In the genomic region with DNA sequence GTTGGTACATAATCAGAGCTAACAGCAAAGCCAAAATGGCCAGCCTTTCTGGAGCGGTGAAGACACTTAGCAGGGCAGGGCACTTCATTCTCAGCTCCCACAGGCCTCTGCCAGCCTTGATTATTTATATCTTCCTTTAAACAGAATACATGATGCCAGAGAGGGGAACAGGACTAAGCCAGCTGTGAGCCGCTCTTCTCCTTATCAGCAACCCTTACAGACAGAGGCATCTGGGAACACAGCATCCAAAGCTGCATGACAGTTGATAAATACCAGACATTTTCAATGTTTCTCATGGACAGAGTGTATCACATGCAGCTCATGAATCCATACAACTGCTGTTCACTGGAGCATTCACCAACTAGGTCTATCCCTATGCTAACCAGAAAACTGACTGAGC, we compare ENCODE assay signal across 28 cellular contexts. TPM values are rescaled to one million over a fixed set of nuclear protein-coding genes. Genes with fewer than 3 reads are reported as not detected.
DNase-seq lines count a peak whose midpoint lies in the region; ATAC-seq and TF ChIP-seq lines count a peak whose summit lies in the region.
"Had no signal": no experiment of that assay in that cellular context is flagged by ENCODE, and none has a peak within 500 bp of the region (broad histone marks: within the 10 kb centered on the region; RNA-seq: fewer than 3 reads in every experiment).

No MANE protein-coding gene starts in this region.

- no peaks in the 10 kb centered on the region for H3K9me2 ChIP-seq in SK-N-SH

- H3K4me1 Mint-ChIP-seq in type B pancreatic cell (ENCODE audit: unreplicated experiment): no peaks in the 10 kb centered on the region
- no peaks in the 10 kb centered on the region for H3K4me1 Mint-ChIP-seq in activated CD8-positive, alpha-beta T cell treated with anti-CD3 and anti-CD28 coated beads, Interleukin-2, amount 10 ng/mL, durations not matched to agents 7 days and 5 days (ENCODE audit: low read depth)
- H3K4me1 Mint-ChIP-seq: CD4-positive, alpha-beta memory T cell; IgD-negative memory B cell; stimulated activated naive B cell treated with anti-CD40 and anti-IgM and Interleukin-4, amounts not matched to agents 10 μg/mL and 1 μg/mL and 100 μg/mL, for 72 hours had no signal

- no peak overlapping the region for H3K9ac ChIP-seq in SK-N-SH
- no peak overlapping the region for H3K9ac ChIP-seq in smooth muscle cell (ENCODE audit: low read depth)
- H3K9ac ChIP-seq: GM23248 had no signal

- peak overlapping the region; percentile 13 to 96; a peak in 3 of 4 replicates for H3K27ac ChIP-seq in SK-N-SH (ENCODE audit: low read depth in 2 of 2, low read length in 1 of 2)
- peak overlapping the region; percentile 7 for H3K27ac ChIP-seq in smooth muscle cell (ENCODE audit: low read depth)
- H3K27ac ChIP-seq: esophagus squamous epithelium, GM23248, pancreas, WERI-Rb-1 had no signal

- H4K20me1 ChIP-seq in SK-N-SH (ENCODE audit: insufficient read depth): no peaks in the 10 kb centered on the region
- H4K20me1 ChIP-seq in smooth muscle cell (ENCODE audit: low read depth): peaks cover 9% of the 10 kb centered on the region

- peak in 1 of 2 experiments; percentile 98; a peak in 2 of 4 replicates for TF ChIP-seq EP300 in SK-N-SH (IDR thresholded peaks at IDR 0.05; ENCODE audit: borderline replicate concordance in 1 of 2, low read depth in 1 of 2, low read length in 1 of 2)

- no peak overlapping the region for H3K27ac Mint-ChIP-seq in type B pancreatic cell
- H3K27ac Mint-ChIP-seq in activated CD8-positive, alpha-beta T cell treated with anti-CD3 and anti-CD28 coated beads, Interleukin-2, amount 10 ng/mL, durations not matched to agents 7 days and 5 days: no peak overlapping the region
- H3K27ac Mint-ChIP-seq: effector memory CD8-positive, alpha-beta T cell; IgD-negative memory B cell; natural killer cell; stimulated activated naive B cell treated with anti-CD40 and anti-IgM and Interleukin-4, amounts not matched to agents 10 μg/mL and 1 μg/mL and 100 μg/mL, for 72 hours; T-helper 1 cell treated with Interleukin-12 subunit alpha and Interleukin-12 subunit beta and Interleukin-4 antibody, amounts not matched to agents 30 μg/mL and 1 μg/mL, for 36 hours had no signal

- TF ChIP-seq CTCF in SK-N-SH (IDR thresholded peaks at IDR 0.05) (no peak), fibroblast of pulmonary artery (IDR thresholded peaks at IDR 0.05; ENCODE audit: low read length, missing control alignments) (no peak), smooth muscle cell (IDR thresholded peaks at IDR 0.05; ENCODE audit: borderline replicate concordance, insufficient read depth, poor library complexity, severe bottlenecking) (no peak), type B pancreatic cell (conservative IDR thresholded peaks at IDR 0.05) (no peak)

- peaks cover 18 to 21% of the 10 kb centered on the region in 2 experiments for H3K36me3 ChIP-seq in SK-N-SH (replicated peaks in 1 of 2; ENCODE audit: control insufficient read depth in 1 of 2, insufficient read depth in 2 of 2, low read length in 1 of 2)
- no peaks in the 10 kb centered on the region for H3K36me3 ChIP-seq in smooth muscle cell (ENCODE audit: low read depth)

- H3K4me3 Mint-ChIP-seq in type B pancreatic cell: no peak overlapping the region
- no peak overlapping the region for H3K4me3 Mint-ChIP-seq in activated CD8-positive, alpha-beta T cell treated with anti-CD3 and anti-CD28 coated beads, Interleukin-2, amount 10 ng/mL, durations not matched to agents 7 days and 5 days
- H3K4me3 Mint-ChIP-seq: CD4-positive, alpha-beta memory T cell; effector memory CD8-positive, alpha-beta T cell; IgD-negative memory B cell; natural killer cell; stimulated activated naive B cell treated with anti-CD40 and anti-IgM and Interleukin-4, amounts not matched to agents 10 μg/mL and 1 μg/mL and 100 μg/mL, for 72 hours; T-helper 1 cell treated with Interleukin-12 subunit alpha and Interleukin-12 subunit beta and Interleukin-4 antibody, amounts not matched to agents 30 μg/mL and 1 μg/mL, for 36 hours had no signal

- H3K79me2 ChIP-seq in SK-N-SH (ENCODE audit: insufficient read depth) (peaks cover 4% of the 10 kb centered on the region; the same call in 1 of the 2 replicates), smooth muscle cell (ENCODE audit: low read depth) (peaks cover 5% of the 10 kb centered on the region)

- no peaks in the 10 kb centered on the region for H3K27me3 Mint-ChIP-seq in type B pancreatic cell
- no peaks in the 10 kb centered on the region for H3K27me3 Mint-ChIP-seq in activated CD8-positive, alpha-beta T cell treated with anti-CD3 and anti-CD28 coated beads, Interleukin-2, amount 10 ng/mL, durations not matched to agents 7 days and 5 days (ENCODE audit: low read depth)
- H3K27me3 Mint-ChIP-seq: CD4-positive, alpha-beta memory T cell; effector memory CD8-positive, alpha-beta T cell; IgD-negative memory B cell; stimulated activated naive B cell treated with anti-CD40 and anti-IgM and Interleukin-4, amounts not matched to agents 10 μg/mL and 1 μg/mL and 100 μg/mL, for 72 hours had no signal

- H3K4me3 ChIP-seq in SK-N-SH (ENCODE audit: low read depth in 2 of 2, low read length in 1 of 2) (no peak overlapping the region), fibroblast of pulmonary artery (replicated peaks; ENCODE audit: low read depth, low read length) (no peak overlapping the region), smooth muscle cell (no peak overlapping the region)
- H3K4me3 ChIP-seq: esophagus squamous epithelium, GM23248, lung, pancreas, sigmoid colon had no signal

- DNase-seq in SK-N-SH (peak; percentile 84), fibroblast of pulmonary artery (ENCODE audit: low read depth) (peak; percentile 7), inferior parietal cortex (ENCODE audit: extremely low spot score) (peak; percentile 21), smooth muscle cell (lab: John Stamatoyannopoulos, UW; ENCODE audit: unreplicated experiment) (no peak), type B pancreatic cell (ENCODE audit: extremely low spot score, unreplicated experiment) (no peak)
- no peak for DNase-seq in activated CD8-positive, alpha-beta T cell treated with anti-CD3 and anti-CD28 coated beads, Interleukin-2, amount 10 ng/mL, durations not matched to agents 7 days and 5 days
- DNase-seq: activated CD4-positive, alpha-beta T cell treated with anti-CD3 and anti-CD28 coated beads, Interleukin-2, amount 50 U/mL, for 1 hour; activated naive CD4-positive, alpha-beta T cell treated with Interleukin-2 at 50 U/mL for 16 hours; CD4-positive, alpha-beta memory T cell; DMS153; effector memory CD8-positive, alpha-beta T cell; esophagus squamous epithelium; GM23248; MM.1S; natural killer cell; NCI-H1436 treated with DMSO at 0.1 percent for 48 hours; NCI-H2171 treated with DMSO at 0.1 percent for 48 hours; NCI-H526 treated with DMSO at 0.1 percent for 48 hours; pancreas; SHP77; sigmoid colon; stimulated activated CD4-positive, alpha-beta T cell treated with anti-CD3 and anti-CD28 coated beads, Interleukin-1b, Interleukin-23, amount 100 ng/mL, for 48 hours; stimulated activated naive B cell treated with anti-CD40 and anti-IgM and Interleukin-4, amounts not matched to agents 10 μg/mL and 1 μg/mL and 100 μg/mL, for 72 hours; WERI-Rb-1 had no signal

- peaks cover 7% of the 10 kb centered on the region for H3F3A ChIP-seq in SK-N-SH (replicated peaks; ENCODE audit: insufficient read depth)
- H3F3A ChIP-seq in smooth muscle cell (ENCODE audit: low read depth): peaks cover 4% of the 10 kb centered on the region

- TF ChIP-seq RAD21 in SK-N-SH (IDR thresholded peaks at IDR 0.05; ENCODE audit: low read length): peak; percentile 40

- CTCF ChIA-PET in SK-N-SH (lab: Yijun Ruan, JAX): interaction anchor here (0.7 to 3.3 kb wide), 12 partner anchors 15 to 996 kb away, joined by 3 to 26 read pairs (median 4); partner anchors contain the start of genes DNAJC11 and NOL9
- CTCF ChIA-PET in activated CD8-positive, alpha-beta T cell treated with anti-CD3 and anti-CD28 coated beads, Interleukin-2, amount 10 ng/mL, durations not matched to agents 7 days and 5 days (lab: Charles Lee): interaction anchor here (1.0 to 1.3 kb wide), 2 partner anchors 26 to 29 kb away, joined by 3 to 5 read pairs; partner anchors contain the start of gene DNAJC11

- H3K4me1 ChIP-seq in SK-N-SH (ENCODE audit: control insufficient read depth in 1 of 2, insufficient read depth in 2 of 2, low read depth in 1 of 2, low read length in 1 of 2) (peaks cover 0 to 27% of the 10 kb centered on the region in 2 experiments; a peak in 2 of 4 replicates), smooth muscle cell (ENCODE audit: low read depth) (no peaks in the 10 kb centered on the region)
- H3K4me1 ChIP-seq: esophagus squamous epithelium, pancreas had no signal

- H3K27me3 ChIP-seq in SK-N-SH (ENCODE audit: insufficient read depth) (no peaks in the 10 kb centered on the region), smooth muscle cell (ENCODE audit: low read depth) (no peaks in the 10 kb centered on the region)
- H3K27me3 ChIP-seq: esophagus squamous epithelium, pancreas, sigmoid colon had no signal

- H3K9me3 ChIP-seq in SK-N-SH: no peaks in the 10 kb centered on the region
- no peaks in the 10 kb centered on the region for H3K9me3 ChIP-seq in smooth muscle cell (replicated peaks; ENCODE audit: low read depth)
- H3K9me3 ChIP-seq: esophagus squamous epithelium, pancreas, sigmoid colon had no signal

- no peak for ATAC-seq in HG03432 (IDR thresholded peaks at IDR 0.05; ENCODE audit: unreplicated experiment)
- no peak for ATAC-seq in activated CD8-positive, alpha-beta T cell treated with anti-CD3 and anti-CD28 coated beads, Interleukin-2, amount 10 ng/mL, durations not matched to agents 7 days and 5 days
- ATAC-seq: effector memory CD8-positive, alpha-beta T cell; natural killer cell; pancreas; stimulated activated naive B cell treated with anti-CD40 and anti-IgM and Interleukin-4, amounts not matched to agents 10 μg/mL and 1 μg/mL and 100 μg/mL, for 72 hours had no signal

- no peak overlapping the region for H3K4me2 ChIP-seq in SK-N-SH
- no peak overlapping the region for H3K4me2 ChIP-seq in smooth muscle cell

- peaks cover 19% of the 10 kb centered on the region for H3K36me3 Mint-ChIP-seq in type B pancreatic cell
- H3K36me3 Mint-ChIP-seq in activated CD8-positive, alpha-beta T cell treated with anti-CD3 and anti-CD28 coated beads, Interleukin-2, amount 10 ng/mL, durations not matched to agents 7 days and 5 days (ENCODE audit: low read depth): peaks cover 16% of the 10 kb centered on the region
- H3K36me3 Mint-ChIP-seq: natural killer cell had no signal

- no peaks in the 10 kb centered on the region for H3K9me3 Mint-ChIP-seq in type B pancreatic cell
- no peaks in the 10 kb centered on the region for H3K9me3 Mint-ChIP-seq in activated CD8-positive, alpha-beta T cell treated with anti-CD3 and anti-CD28 coated beads, Interleukin-2, amount 10 ng/mL, durations not matched to agents 7 days and 5 days (ENCODE audit: insufficient read depth)
- H3K9me3 Mint-ChIP-seq: CD4-positive, alpha-beta memory T cell; effector memory CD8-positive, alpha-beta T cell; IgD-negative memory B cell; natural killer cell; stimulated activated naive B cell treated with anti-CD40 and anti-IgM and Interleukin-4, amounts not matched to agents 10 μg/mL and 1 μg/mL and 100 μg/mL, for 72 hours; T-helper 1 cell treated with Interleukin-12 subunit alpha and Interleukin-12 subunit beta and Interleukin-4 antibody, amounts not matched to agents 30 μg/mL and 1 μg/mL, for 36 hours had no signal

- no peak overlapping the region for H2AFZ ChIP-seq in SK-N-SH (ENCODE audit: low read depth)
- H2AFZ ChIP-seq in smooth muscle cell (ENCODE audit: low read depth): no peak overlapping the region
- H2AFZ ChIP-seq: GM23248 had no signal

- POLR2A ChIA-PET in SK-N-SH (lab: Yijun Ruan, JAX): interaction anchor here (1.1 kb wide), 1 partner anchor 29 kb away, joined by 4 read pairs; the partner anchor contains the start of gene DNAJC11
- POLR2A ChIA-PET in activated CD8-positive, alpha-beta T cell treated with anti-CD3 and anti-CD28 coated beads, Interleukin-2, amount 10 ng/mL, durations not matched to agents 7 days and 5 days (lab: Charles Lee): no interaction called here

- 89% methylated on average over 2 of the region's 2 CpGs for WGBS in SK-N-SH (ENCODE audit: low lambda C conversion rate)
- 29% methylated on average over 2 of the region's 2 CpGs for WGBS in smooth muscle cell (ENCODE audit: low lambda C conversion rate)

RNA-seq across cellular contexts. Expression of gene DNAJC11, which starts 29.1 kb away (rescaled TPM):
- polyA plus RNA-seq in SK-N-SH (2012; rRNA removed): 35.5 and 38.2 TPM in 2 replicates
- 29.5 and 29.9 TPM in 2 replicates for polyA plus RNA-seq in SK-N-SH (2012; cell fraction: cytosol; rRNA removed)
- 71.0 and 76.7 TPM in 2 replicates for polyA plus RNA-seq in SK-N-SH (2012; cell fraction: nucleus; rRNA removed)
- total RNA-seq in smooth muscle cell: 25.5 and 34.2 TPM in 2 replicates
- 35.7 and 41.8 TPM in 2 replicates for polyA plus RNA-seq in smooth muscle cell
- total RNA-seq in type B pancreatic cell (ENCODE audit: low replicate concordance): 65.2 and 70.3 TPM in 2 replicates
- 10 to 100 TPM; 47.2 to 48.8 TPM for total RNA-seq in activated CD8-positive, alpha-beta T cell treated with anti-CD3 and anti-CD28 coated beads, Interleukin-2, amount 10 ng/mL, durations not matched to agents 7 days and 5 days

RNA-seq across cellular contexts. Expression of gene THAP3, which starts 47.9 kb away (rescaled TPM):
- 10.0 and 11.1 TPM in 2 replicates for polyA plus RNA-seq in SK-N-SH (2012; rRNA removed)
- 5.4 and 7.7 TPM in 2 replicates for polyA plus RNA-seq in SK-N-SH (2012; cell fraction: cytosol; rRNA removed)
- 25.0 and 36.2 TPM in 2 replicates for polyA plus RNA-seq in SK-N-SH (2012; cell fraction: nucleus; rRNA removed)
- 10.5 and 14.2 TPM in 2 replicates for total RNA-seq in smooth muscle cell
- polyA plus RNA-seq in smooth muscle cell: 29.3 and 34.8 TPM in 2 replicates
- 18.4 and 21.6 TPM in 2 replicates for total RNA-seq in type B pancreatic cell (ENCODE audit: low replicate concordance)
- 10 to 100 TPM; 19.1 to 20.8 TPM for total RNA-seq in activated CD8-positive, alpha-beta T cell treated with anti-CD3 and anti-CD28 coated beads, Interleukin-2, amount 10 ng/mL, durations not matched to agents 7 days and 5 days

RNA-seq across cellular contexts. Expression of gene PHF13, which starts 59.0 kb away (rescaled TPM):
- 6.5 and 8.5 TPM in 2 replicates for polyA plus RNA-seq in SK-N-SH (2012; rRNA removed)
- 6.9 and 8.9 TPM in 2 replicates for polyA plus RNA-seq in SK-N-SH (2012; cell fraction: cytosol; rRNA removed)
- 16.4 and 22.0 TPM in 2 replicates for polyA plus RNA-seq in SK-N-SH (2012; cell fraction: nucleus; rRNA removed)
- 10.2 and 10.4 TPM in 2 replicates for total RNA-seq in smooth muscle cell
- polyA plus RNA-seq in smooth muscle cell: 12.3 and 14.0 TPM in 2 replicates
- 14.7 and 21.2 TPM in 2 replicates for total RNA-seq in type B pancreatic cell (ENCODE audit: low replicate concordance)
- total RNA-seq in activated CD8-positive, alpha-beta T cell treated with anti-CD3 and anti-CD28 coated beads, Interleukin-2, amount 10 ng/mL, durations not matched to agents 7 days and 5 days: 10 to 100 TPM; 11.8 to 12.6 TPM

Comparison
In these comparisons a context has a peak if more than half of its experiments do, and no peak if none do; other contexts are left out.
1. DNase-seq: peak in SK-N-SH (single experiment), fibroblast of pulmonary artery (single experiment) and inferior parietal cortex (single experiment); none in smooth muscle cell (single experiment), type B pancreatic cell (single experiment) and activated CD8-positive, alpha-beta T cell treated with anti-CD3 and anti-CD28 coated beads, Interleukin-2, amount 10 ng/mL, durations not matched to agents 7 days and 5 days (single experiment).